2 cellular contexts compared by ENCODE assay signal in genomic region chr16:67647111-67647651, GRCh38.
TF ChIP-seq lines count a peak whose summit lies in the region.

No MANE protein-coding gene starts in this region.

TF ChIP-seq in IMR-90, 13 proteins besides CTCF, POLR2A, EP300 and RAD21:
- TF ChIP-seq RCOR1 (IDR thresholded peaks at IDR 0.05; ENCODE audit: insufficient replicate concordance, low read length) (no peak), CHD1 (IDR thresholded peaks at IDR 0.05; ENCODE audit: low read depth, low read length) (no peak), MXI1 (IDR thresholded peaks at IDR 0.05; ENCODE audit: borderline replicate concordance, low read depth, low read length) (no peak), ELK1 (IDR thresholded peaks at IDR 0.05; ENCODE audit: borderline replicate concordance, low read depth, low read length) (no peak), FOS (IDR thresholded peaks at IDR 0.05; ENCODE audit: low read depth, low read length) (no peak), MAZ (IDR thresholded peaks at IDR 0.05; ENCODE audit: borderline replicate concordance, low read depth, low read length) (no peak), CEBPB (IDR thresholded peaks at IDR 0.05; ENCODE audit: low read depth, low read length) (no peak), RFX5 (IDR thresholded peaks at IDR 0.05; ENCODE audit: low read depth, low read length) (no peak), USF2 (IDR thresholded peaks at IDR 0.05; ENCODE audit: low read depth, low read length) (no peak), SMC3 (IDR thresholded peaks at IDR 0.05; ENCODE audit: low read depth, low read length) (no peak), NFE2L2 (IDR thresholded peaks at IDR 0.05; ENCODE audit: low read depth, low read length) (no peak), MAFK (IDR thresholded peaks at IDR 0.05; ENCODE audit: low read depth, low read length) (no peak), BHLHE40 (IDR thresholded peaks at IDR 0.05; ENCODE audit: low read depth, low read length) (no peak)
TF ChIP-seq in IMR-90: peak in this region for 0.

TF ChIP-seq in H1, 55 proteins besides CTCF, POLR2A, EP300 and RAD21:
- no peak for TF ChIP-seq YY1 (IDR thresholded peaks at IDR 0.05; ENCODE audit: low read depth, low read length)
- no peak for TF ChIP-seq TAF1 (IDR thresholded peaks at IDR 0.05; ENCODE audit: low read depth, low read length)
- TF ChIP-seq SIN3A (conservative IDR thresholded peaks at IDR 0.05 in 1 of 2, IDR thresholded peaks at IDR 0.05 in 1 of 2; ENCODE audit: low read depth in 1 of 2, low read length in 2 of 2): no peak
- TF ChIP-seq SIRT6 (IDR thresholded peaks at IDR 0.05; ENCODE audit: low read length): no peak
- TF ChIP-seq ASH2L (IDR thresholded peaks at IDR 0.05; ENCODE audit: low read length): no peak
- TF ChIP-seq RFX5 (IDR thresholded peaks at IDR 0.05; ENCODE audit: borderline replicate concordance, low read depth, low read length): no peak
- TF ChIP-seq POU5F1 (IDR thresholded peaks at IDR 0.05; ENCODE audit: low read depth, low read length): no peak
- TF ChIP-seq CREB1 (IDR thresholded peaks at IDR 0.05): no peak
- TF ChIP-seq USF2 (IDR thresholded peaks at IDR 0.05; ENCODE audit: low read length): no peak
- no peak for TF ChIP-seq SUZ12 (IDR thresholded peaks at IDR 0.05; ENCODE audit: low read length)
- TF ChIP-seq SAP30 (IDR thresholded peaks at IDR 0.05; ENCODE audit: insufficient read depth, insufficient replicate concordance, low read length): no peak
- TF ChIP-seq SP4 (IDR thresholded peaks at IDR 0.05; ENCODE audit: low read length): no peak
- no peak for TF ChIP-seq HDAC6 (IDR thresholded peaks at IDR 0.05; ENCODE audit: low read depth, low read length)
- no peak for TF ChIP-seq GABPA (IDR thresholded peaks at IDR 0.05; ENCODE audit: borderline replicate concordance, insufficient read depth, low read length)
- TF ChIP-seq BACH1 (IDR thresholded peaks at IDR 0.05; ENCODE audit: low read length): no peak
- no peak for TF ChIP-seq CHD2 (IDR thresholded peaks at IDR 0.05; ENCODE audit: low read length)
- no peak for TF ChIP-seq CTBP2 (IDR thresholded peaks at IDR 0.05; ENCODE audit: borderline replicate concordance, insufficient read depth, insufficient read length, low read length)
- no peak for TF ChIP-seq CHD7 (IDR thresholded peaks at IDR 0.05; ENCODE audit: insufficient replicate concordance, low read length)
- no peak for TF ChIP-seq SIX5 (IDR thresholded peaks at IDR 0.05; ENCODE audit: low read depth, low read length)
